21 cellular contexts compared by ENCODE assay signal in the genomic region with DNA sequence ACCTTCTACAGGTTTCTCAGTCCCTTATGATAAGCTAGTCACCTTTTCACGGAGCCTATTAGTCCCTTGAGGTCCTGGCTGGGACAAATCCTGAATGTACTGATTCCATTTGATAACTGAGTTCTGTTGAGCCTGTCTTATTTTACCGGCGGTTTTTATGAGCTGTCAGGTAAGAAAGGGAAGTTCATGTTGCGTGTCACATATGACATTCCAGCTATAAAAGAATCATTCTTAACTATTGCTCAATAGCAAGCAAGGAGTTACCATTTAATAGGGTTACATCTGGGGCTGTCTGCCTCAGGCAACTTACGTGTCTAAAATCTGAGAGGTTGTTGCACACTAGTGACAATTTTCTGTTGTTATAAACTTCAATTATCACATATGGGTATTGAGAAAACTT.
"Had no signal": no experiment of that assay in that cellular context is flagged by ENCODE, and none has a peak within 500 bp of the region (broad histone marks: within the 10 kb centered on the region; RNA-seq: fewer than 3 reads in every experiment).

No MANE protein-coding gene starts in this region.

- H3K9me2 ChIP-seq: SK-N-SH had no signal

- H3K9me3 ChIP-seq: SK-N-SH had no signal

- DNase-seq: Karpas-422, KG1, MM.1S, NCI-H1092 treated with DMSO at 0.1 percent for 48 hours, NCI-H1436, NCI-H187, NCI-H2029, NCI-H2081 treated with DMSO at 0.1 percent for 48 hours, NCI-H2171, NCI-H226, NCI-H446, NCI-H510A, NCI-H69, NCI-H774, SHP77, SK-N-SH, SW 1271 had no signal

- FAIRE-seq: HTR-8/SVneo had no signal

- ATAC-seq: Panc1 had no signal

- H3K4me2 ChIP-seq: SK-N-SH had no signal

- H3K27ac ChIP-seq: HL-60, RWPE1 had no signal

- H3K9ac ChIP-seq: SK-N-SH had no signal
